In genomic region chr12:3243376-3244084, GRCh38 we compare ENCODE assay signal across 1 cellular context.
TF ChIP-seq lines count a peak whose summit lies in the region.

No MANE protein-coding gene starts in this region.

TF ChIP-seq in WTC11, 78 proteins besides CTCF, POLR2A, EP300 and RAD21:
- TF ChIP-seq PREB (CRISPR knock-in tag; IDR thresholded peaks at IDR 0.05; ENCODE audit: borderline replicate concordance): no peak
- no peak for TF ChIP-seq AR (CRISPR knock-in tag; IDR thresholded peaks at IDR 0.05)
- TF ChIP-seq NR2C2 (CRISPR knock-in tag; IDR thresholded peaks at IDR 0.05): no peak
- TF ChIP-seq IRF1 (CRISPR knock-in tag; IDR thresholded peaks at IDR 0.05): no peak
- TF ChIP-seq ZNF317 (CRISPR knock-in tag; IDR thresholded peaks at IDR 0.05; ENCODE audit: borderline replicate concordance, low read depth): no peak
